1 cellular context compared by ENCODE assay signal in genomic region chr10:95209509-95210127, GRCh38.
TF ChIP-seq lines count a peak whose summit lies in the region.

No MANE protein-coding gene starts in this region.

TF ChIP-seq in GM23338, 12 proteins besides CTCF, POLR2A, EP300 and RAD21 (continued from another document):
- TF ChIP-seq ZNF462 (CRISPR knock-in tag; IDR thresholded peaks at IDR 0.05) (no peak), ETS1 (IDR thresholded peaks at IDR 0.05) (no peak), NANOG (IDR thresholded peaks at IDR 0.05; ENCODE audit: borderline replicate concordance) (no peak)
- TF ChIP-seq, protein P1, sequence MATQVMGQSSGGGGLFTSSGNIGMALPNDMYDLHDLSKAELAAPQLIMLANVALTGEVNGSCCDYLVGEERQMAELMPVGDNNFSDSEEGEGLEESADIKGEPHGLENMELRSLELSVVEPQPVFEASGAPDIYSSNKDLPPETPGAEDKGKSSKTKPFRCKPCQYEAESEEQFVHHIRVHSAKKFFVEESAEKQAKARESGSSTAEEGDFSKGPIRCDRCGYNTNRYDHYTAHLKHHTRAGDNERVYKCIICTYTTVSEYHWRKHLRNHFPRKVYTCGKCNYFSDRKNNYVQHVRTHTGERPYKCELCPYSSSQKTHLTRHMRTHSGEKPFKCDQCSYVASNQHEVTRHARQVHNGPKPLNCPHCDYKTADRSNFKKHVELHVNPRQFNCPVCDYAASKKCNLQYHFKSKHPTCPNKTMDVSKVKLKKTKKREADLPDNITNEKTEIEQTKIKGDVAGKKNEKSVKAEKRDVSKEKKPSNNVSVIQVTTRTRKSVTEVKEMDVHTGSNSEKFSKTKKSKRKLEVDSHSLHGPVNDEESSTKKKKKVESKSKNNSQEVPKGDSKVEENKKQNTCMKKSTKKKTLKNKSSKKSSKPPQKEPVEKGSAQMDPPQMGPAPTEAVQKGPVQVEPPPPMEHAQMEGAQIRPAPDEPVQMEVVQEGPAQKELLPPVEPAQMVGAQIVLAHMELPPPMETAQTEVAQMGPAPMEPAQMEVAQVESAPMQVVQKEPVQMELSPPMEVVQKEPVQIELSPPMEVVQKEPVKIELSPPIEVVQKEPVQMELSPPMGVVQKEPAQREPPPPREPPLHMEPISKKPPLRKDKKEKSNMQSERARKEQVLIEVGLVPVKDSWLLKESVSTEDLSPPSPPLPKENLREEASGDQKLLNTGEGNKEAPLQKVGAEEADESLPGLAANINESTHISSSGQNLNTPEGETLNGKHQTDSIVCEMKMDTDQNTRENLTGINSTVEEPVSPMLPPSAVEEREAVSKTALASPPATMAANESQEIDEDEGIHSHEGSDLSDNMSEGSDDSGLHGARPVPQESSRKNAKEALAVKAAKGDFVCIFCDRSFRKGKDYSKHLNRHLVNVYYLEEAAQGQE (IDR thresholded peaks at IDR 0.05; ENCODE audit: unreplicated experiment), result no peak
